13 cellular contexts compared by ENCODE assay signal in genomic region chr20:21174425-21175239, GRCh38.
"Had no signal": no experiment of that assay in that cellular context is flagged by ENCODE, and none has a peak within 500 bp of the region (broad histone marks: within the 10 kb centered on the region; RNA-seq: fewer than 3 reads in every experiment).

No MANE protein-coding gene starts in this region.

- H3K9ac ChIP-seq: parathyroid adenoma had no signal

- H3K4me3 Mint-ChIP-seq: activated naive CD4-positive, alpha-beta T cell treated with anti-CD3 and anti-CD28 coated beads for 36 hours; activated T-helper 1 cell treated with anti-CD3 and anti-CD28 coated beads, Interleukin-12 subunit alpha, Interleukin-12 subunit beta, Interleukin-2, Interleukin-4 antibody, amounts not matched to agents 30 ng/mL and 10 ng/mL and 1 ng/mL, durations not matched to agents 14 hours and 24 hours and 36 hours; central memory CD8-positive, alpha-beta T cell; memory B cell; naive B cell; stimulated activated effector memory CD8-positive, alpha-beta T cell treated with anti-CD3 and anti-CD28 coated beads, Interleukin-12 subunit alpha, Interleukin-12 subunit beta, amount 100 ng/mL, for 72 hours had no signal

- H3K36me3 Mint-ChIP-seq: stimulated activated effector memory CD8-positive, alpha-beta T cell treated with anti-CD3 and anti-CD28 coated beads, Interleukin-12 subunit alpha, Interleukin-12 subunit beta, amount 100 ng/mL, for 72 hours had no signal

- H3K27ac ChIP-seq: parathyroid adenoma, SJSA1, tibial artery had no signal

- H3K27me3 Mint-ChIP-seq: central memory CD8-positive, alpha-beta T cell; memory B cell; naive B cell had no signal

- H3K9me3 ChIP-seq: SJSA1 had no signal

- ATAC-seq: left colon; right cardiac atrium; stimulated activated effector memory CD8-positive, alpha-beta T cell treated with anti-CD3 and anti-CD28 coated beads, Interleukin-12 subunit alpha, Interleukin-12 subunit beta, amount 100 ng/mL, for 72 hours had no signal

- H2AFZ ChIP-seq: parathyroid adenoma had no signal

- H3K4me3 ChIP-seq: SJSA1, tibial artery had no signal

- H3K27ac Mint-ChIP-seq: activated naive CD4-positive, alpha-beta T cell treated with anti-CD3 and anti-CD28 coated beads for 36 hours; activated T-helper 1 cell treated with anti-CD3 and anti-CD28 coated beads, Interleukin-12 subunit alpha, Interleukin-12 subunit beta, Interleukin-2, Interleukin-4 antibody, amounts not matched to agents 30 ng/mL and 10 ng/mL and 1 ng/mL, durations not matched to agents 14 hours and 24 hours and 36 hours; memory B cell; stimulated activated effector memory CD8-positive, alpha-beta T cell treated with anti-CD3 and anti-CD28 coated beads, Interleukin-12 subunit alpha, Interleukin-12 subunit beta, amount 100 ng/mL, for 72 hours had no signal

- DNase-seq: effector memory CD4-positive, alpha-beta T cell; left colon; naive B cell; right cardiac atrium; T-helper 9 cell; tibial artery had no signal

- H3K27me3 ChIP-seq: SJSA1, tibial artery had no signal

- H3K4me1 ChIP-seq: SJSA1, tibial artery had no signal

- H3K36me3 ChIP-seq: SJSA1, tibial artery had no signal

- H3K4me1 Mint-ChIP-seq: memory B cell had no signal
